In the genomic region with DNA sequence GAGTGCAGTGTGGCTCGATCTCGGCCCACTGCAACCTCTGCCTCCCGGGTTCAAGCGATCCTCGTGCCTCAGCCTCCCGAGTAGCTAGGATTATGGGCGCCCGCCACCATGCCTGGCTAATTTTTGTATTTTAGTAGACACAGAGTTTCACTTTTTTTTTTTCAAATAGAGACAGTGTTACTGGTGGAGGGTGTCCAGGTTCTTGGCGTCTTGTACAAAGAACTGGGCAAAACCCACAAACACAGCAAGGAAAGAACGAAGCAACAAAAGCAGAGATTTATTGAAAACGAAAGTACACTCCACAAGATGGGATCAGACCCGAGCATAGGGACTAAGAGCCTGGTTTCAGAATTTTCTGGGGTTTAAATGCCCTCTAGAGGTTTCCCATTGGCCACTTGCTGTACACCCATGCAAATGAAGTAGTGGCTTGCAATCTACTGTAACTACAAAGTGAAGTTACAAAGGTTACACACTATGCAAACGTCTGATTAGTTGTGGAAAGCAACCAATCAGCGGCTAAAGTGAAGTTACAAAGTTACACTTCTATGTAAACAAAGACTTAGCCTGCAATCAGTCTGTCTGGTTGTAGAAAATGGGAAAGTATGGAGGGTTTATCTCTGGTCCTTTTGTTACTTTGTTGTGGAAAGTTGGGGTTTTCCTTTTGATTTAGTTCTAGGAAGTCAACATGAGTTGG, we compare ENCODE assay signal across 12 cellular contexts.
DNase-seq lines count a peak whose midpoint lies in the region; ATAC-seq and TF ChIP-seq lines count a peak whose summit lies in the region.
"Had no signal": no experiment of that assay in that cellular context is flagged by ENCODE, and none has a peak within 500 bp of the region (broad histone marks: within the 10 kb centered on the region; RNA-seq: fewer than 3 reads in every experiment).

No MANE protein-coding gene starts in this region.

- intact Hi-C loops in naive thymus-derived CD4-positive, alpha-beta T cell (cut with micrococcal nuclease) = loop anchor here (2.0 to 10.0 kb wide), 4 partner anchors 109 to 1749 kb away; a partner anchor contains a TSS
- intact Hi-C loops in sigmoid colon (cut with DNase I) = loop anchor here (10.0 kb wide), 1 partner anchor 1619 kb away; a partner anchor contains a TSS

- peak; percentile 46 for DNase-seq in DMS53 (lab: John Stamatoyannopoulos, UW)
- no peak for DNase-seq in DMS53 treated with DMSO at 0.1 percent for 48 hours (lab: John Stamatoyannopoulos, UW; ENCODE audit: unreplicated experiment)
- DNase-seq in activated naive CD8-positive, alpha-beta T cell treated with anti-CD3 and anti-CD28 coated beads, Interleukin-2, amount 50 U/mL, for 24 hours = no peak
- no peak for DNase-seq in naive thymus-derived CD4-positive, alpha-beta T cell
- DNase-seq in sigmoid colon = no peak
- DNase-seq in kidney tubule cell (ENCODE audit: low spot score) = no peak
- DNase-seq: central memory CD4-positive, alpha-beta T cell; SW 1271 had no signal

- WGBS in sigmoid colon, 2 donors = 67 to 75% methylated on average over 14 of the region's 14 CpGs

- H3K36me3 Mint-ChIP-seq in IgD-negative memory B cell = no peaks in the 10 kb centered on the region
- H3K36me3 Mint-ChIP-seq in activated naive CD8-positive, alpha-beta T cell treated with anti-CD3 and anti-CD28 coated beads, Interleukin-2, amount 50 U/mL, for 24 hours (ENCODE audit: low read depth) = no peaks in the 10 kb centered on the region
- H3K36me3 Mint-ChIP-seq in naive thymus-derived CD4-positive, alpha-beta T cell = no peaks in the 10 kb centered on the region

- peaks cover 7 to 12% (median 9%) of the 10 kb centered on the region in 3 donors for H3K4me1 Mint-ChIP-seq in IgD-negative memory B cell
- H3K4me1 Mint-ChIP-seq in activated naive CD8-positive, alpha-beta T cell treated with anti-CD3 and anti-CD28 coated beads, Interleukin-2, amount 50 U/mL, for 24 hours = peaks cover 30% of the 10 kb centered on the region
- H3K4me1 Mint-ChIP-seq in naive thymus-derived CD4-positive, alpha-beta T cell = peaks cover 0 to 32% (median 17%) of the 10 kb centered on the region in 7 donors

- CTCF ChIA-PET in naive thymus-derived CD4-positive, alpha-beta T cell (lab: Charles Lee) = no interaction called here

- H3K27me3 ChIP-seq in naive thymus-derived CD4-positive, alpha-beta T cell (ENCODE audit: control insufficient read depth in 2 of 2, insufficient read depth in 2 of 2, low read length in 2 of 2) = no peaks in the 10 kb centered on the region
- H3K27me3 ChIP-seq in sigmoid colon = no peaks in the 10 kb centered on the region

- H3K27ac Mint-ChIP-seq in IgD-negative memory B cell = peak overlapping the region in 1 of 3 donors; percentile 37
- H3K27ac Mint-ChIP-seq in activated naive CD8-positive, alpha-beta T cell treated with anti-CD3 and anti-CD28 coated beads, Interleukin-2, amount 50 U/mL, for 24 hours = peak overlapping the region; percentile 100
- H3K27ac Mint-ChIP-seq in naive thymus-derived CD4-positive, alpha-beta T cell = peak overlapping the region in 8 of 9 donors; percentile 23 to 99 (median 98)

- peak overlapping the region in 3 of 4 donors; percentile 10 to 99 (median 71) for H3K4me3 Mint-ChIP-seq in IgD-negative memory B cell
- no peak overlapping the region for H3K4me3 Mint-ChIP-seq in activated naive CD8-positive, alpha-beta T cell treated with anti-CD3 and anti-CD28 coated beads, Interleukin-2, amount 50 U/mL, for 24 hours
- H3K4me3 Mint-ChIP-seq in naive thymus-derived CD4-positive, alpha-beta T cell = peak overlapping the region in 8 of 10 donors; percentile 13 to 97 (median 74)

- peaks cover 11 to 17% of the 10 kb centered on the region in 2 donors for H3K4me1 ChIP-seq in naive thymus-derived CD4-positive, alpha-beta T cell (ENCODE audit: control insufficient read depth in 2 of 2, insufficient read depth in 2 of 2, low read length in 2 of 2)
- peaks cover 0 to 26% (median 17%) of the 10 kb centered on the region in 4 donors for H3K4me1 ChIP-seq in sigmoid colon

- peaks cover 0 to 2% (median 0%) of the 10 kb centered on the region in 3 donors for H3K9me3 Mint-ChIP-seq in IgD-negative memory B cell
- peaks cover 4% of the 10 kb centered on the region for H3K9me3 Mint-ChIP-seq in activated naive CD8-positive, alpha-beta T cell treated with anti-CD3 and anti-CD28 coated beads, Interleukin-2, amount 50 U/mL, for 24 hours
- peaks cover 0 to 2% (median 0%) of the 10 kb centered on the region in 11 donors for H3K9me3 Mint-ChIP-seq in naive thymus-derived CD4-positive, alpha-beta T cell

- no peak for TF ChIP-seq EP300 in sigmoid colon (IDR thresholded peaks at IDR 0.05)

- ATAC-seq in activated naive CD8-positive, alpha-beta T cell treated with anti-CD3 and anti-CD28 coated beads, Interleukin-2, amount 50 U/mL, for 24 hours = no peak
- ATAC-seq in naive thymus-derived CD4-positive, alpha-beta T cell = no peak
- no peak for ATAC-seq in HG02763 (IDR thresholded peaks at IDR 0.05; ENCODE audit: unreplicated experiment)

- no peaks in the 10 kb centered on the region for H3K9me3 ChIP-seq in naive thymus-derived CD4-positive, alpha-beta T cell (ENCODE audit: control insufficient read depth in 2 of 3, low read length in 3 of 3)
- no peaks in the 10 kb centered on the region for H3K9me3 ChIP-seq in sigmoid colon

- H3K36me3 ChIP-seq in naive thymus-derived CD4-positive, alpha-beta T cell (ENCODE audit: control insufficient read depth in 2 of 3, insufficient read depth in 3 of 3, low read length in 3 of 3) = no peaks in the 10 kb centered on the region
- H3K36me3 ChIP-seq in sigmoid colon = no peaks in the 10 kb centered on the region

- no peak overlapping the region for H3K27ac ChIP-seq in naive thymus-derived CD4-positive, alpha-beta T cell (ENCODE audit: low read depth, low read length)
- no peak overlapping the region for H3K27ac ChIP-seq in sigmoid colon
- H3K27ac ChIP-seq: 22Rv1 had no signal

- POLR2A ChIA-PET in naive thymus-derived CD4-positive, alpha-beta T cell (lab: Charles Lee) = no interaction called here

- H3K27me3 Mint-ChIP-seq in IgD-negative memory B cell = no peaks in the 10 kb centered on the region
- H3K27me3 Mint-ChIP-seq in activated naive CD8-positive, alpha-beta T cell treated with anti-CD3 and anti-CD28 coated beads, Interleukin-2, amount 50 U/mL, for 24 hours = no peaks in the 10 kb centered on the region
- H3K27me3 Mint-ChIP-seq in naive thymus-derived CD4-positive, alpha-beta T cell = peaks cover 0 to 12% (median 0%) of the 10 kb centered on the region in 5 donors

- TF ChIP-seq POLR2A in sigmoid colon (IDR thresholded peaks at IDR 0.05) = no peak

- no peak for TF ChIP-seq CTCF in sigmoid colon (IDR thresholded peaks at IDR 0.05)

- H3K4me3 ChIP-seq in naive thymus-derived CD4-positive, alpha-beta T cell (ENCODE audit: low read length) = no peak overlapping the region
- no peak overlapping the region for H3K4me3 ChIP-seq in sigmoid colon
- H3K4me3 ChIP-seq: lung had no signal
